Comparison of ENCODE assay signal across 1 cellular context in the genomic region with DNA sequence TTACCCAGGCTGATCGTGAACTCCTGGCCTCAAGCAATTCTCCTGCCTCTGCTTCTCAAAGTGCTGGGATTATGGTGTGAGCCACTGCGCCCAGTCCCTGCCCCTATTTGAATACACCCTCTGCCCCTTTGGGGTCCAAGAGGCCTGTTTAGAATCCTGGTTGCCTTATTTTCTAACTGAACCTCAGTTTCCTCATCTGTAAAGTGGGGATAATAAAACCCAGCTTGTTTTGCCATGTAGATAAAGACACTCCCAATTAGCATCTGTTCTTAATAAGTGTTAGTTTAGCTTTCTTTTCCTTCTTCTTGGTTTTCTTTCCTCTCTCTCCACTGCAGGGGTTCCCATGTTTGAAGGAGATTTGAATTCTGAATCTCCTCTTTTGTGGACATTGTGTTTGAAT.
A peak's percentile ranks its signal among the peaks of the same experiment; 100 is the strongest.
TF ChIP-seq lines count a peak whose summit lies in the region.

No MANE protein-coding gene starts in this region.

TF ChIP-seq in K562, 482 proteins besides CTCF, POLR2A, EP300 and RAD21:
- TF ChIP-seq CBFB (CRISPR knock-in tag; IDR thresholded peaks at IDR 0.05) = no peak
- TF ChIP-seq BCOR (IDR thresholded peaks at IDR 0.05) = peak; percentile 61
- peak in 1 of 2 experiments; percentile 28; a peak in 1 of 4 replicates for TF ChIP-seq KDM1A (IDR thresholded peaks at IDR 0.05)
- TF ChIP-seq PRMT5 (CRISPR knock-in tag; IDR thresholded peaks at IDR 0.05) = no peak
- peak; percentile 53 for TF ChIP-seq RBM25 (IDR thresholded peaks at IDR 0.05; ENCODE audit: low read depth, low read length, severe bottlenecking)
